In genomic region chr16:68447721-68448359, GRCh38 we compare ENCODE assay signal across 8 cellular contexts. TPM values are rescaled to one million over a fixed set of nuclear protein-coding genes. Genes with fewer than 3 reads are reported as not detected.
A peak's percentile ranks its signal among the peaks of the same experiment; 100 is the strongest.
DNase-seq lines count a peak whose midpoint lies in the region; ATAC-seq, FAIRE-seq and TF ChIP-seq lines count a peak whose summit lies in the region.

No MANE protein-coding gene starts in this region.

- H3K36me3 ChIP-seq in DOHH2 (ENCODE audit: control insufficient read depth, low read length): no peaks in the 10 kb centered on the region
- no peaks in the 10 kb centered on the region for H3K36me3 ChIP-seq in H1 (ENCODE audit: control insufficient read depth in 2 of 4, insufficient read depth in 4 of 4, low read length in 3 of 4)
- H3K36me3 ChIP-seq in neuronal stem cell (replicated peaks in 1 of 2; ENCODE audit: control insufficient read depth in 2 of 2, insufficient read depth in 2 of 2, low read length in 2 of 2): no peaks in the 10 kb centered on the region

- H3K56ac ChIP-seq in H1 (replicated peaks; ENCODE audit: insufficient read length, low read depth, low read length): no peak overlapping the region

- H3K79me2 ChIP-seq in DOHH2 (ENCODE audit: control insufficient read depth, low read length) (no peaks in the 10 kb centered on the region), H1 (ENCODE audit: control insufficient read depth in 1 of 2, insufficient read depth in 2 of 2, low read length in 2 of 2) (no peaks in the 10 kb centered on the region)

- H3K9me2 ChIP-seq in DOHH2 (replicated peaks; ENCODE audit: control insufficient read depth, low read length): no peaks in the 10 kb centered on the region

- POLR2A ChIA-PET in H1 (lab: Charles Lee; ENCODE audit: partially characterized antibody): interaction anchor here (1.0 kb wide), 1 partner anchor 739 kb away, joined by 3 read pairs; the partner anchor contains the start of gene SNTB2

- CTCF ChIA-PET in H1 (lab: Charles Lee; ENCODE audit: partially characterized antibody): interaction anchor here (1.3 to 16.6 kb wide), 6 partner anchors 27 to 83 kb away, joined by 3 to 153 read pairs (median 7); no protein-coding TSS in a partner anchor

- FAIRE-seq in H1 (lab: Jason Lieb, UNC): no peak

- no peak overlapping the region for H4K5ac ChIP-seq in H1 (ENCODE audit: insufficient read length, low read depth, low read length)

- H4K20me1 ChIP-seq in DOHH2 (ENCODE audit: control insufficient read depth, insufficient read depth, low read depth, low read length) (no peaks in the 10 kb centered on the region), H1 (replicated peaks in 1 of 2; ENCODE audit: control insufficient read depth in 1 of 2, insufficient read depth in 2 of 2, low read length in 2 of 2) (peaks cover 0 to 3% of the 10 kb centered on the region in 2 experiments)

- peaks cover 12% of the 10 kb centered on the region for H3K4me1 ChIP-seq in DOHH2 (ENCODE audit: control insufficient read depth, low read length)
- H3K4me1 ChIP-seq in H1 (replicated peaks in 1 of 4; ENCODE audit: control insufficient read depth in 3 of 4, insufficient read depth in 4 of 4, low read length in 3 of 4): peaks cover 0 to 12% (median 10%) of the 10 kb centered on the region in 4 experiments; a peak in 5 of 7 replicates
- H3K4me1 ChIP-seq in neuronal stem cell (ENCODE audit: control insufficient read depth in 2 of 2, insufficient read depth in 1 of 2, low read depth in 1 of 2, low read length in 2 of 2): peaks cover 4 to 10% of the 10 kb centered on the region in 2 donors

- H3K14ac ChIP-seq in H1 (ENCODE audit: insufficient read length) (no peak overlapping the region), neuronal stem cell (ENCODE audit: low read length) (no peak overlapping the region)

- no peaks in the 10 kb centered on the region for H3K9me3 ChIP-seq in DOHH2 (ENCODE audit: control insufficient read depth, insufficient read depth, low read length)
- no peaks in the 10 kb centered on the region for H3K9me3 ChIP-seq in H1 (ENCODE audit: insufficient read depth in 2 of 2, low read depth in 1 of 2, low read length in 1 of 2)
- no peaks in the 10 kb centered on the region for H3K9me3 ChIP-seq in neuronal stem cell (replicated peaks in 1 of 2; ENCODE audit: control insufficient read depth in 2 of 2, insufficient read depth in 1 of 2, low read depth in 1 of 2, low read length in 2 of 2)

- H3K4me3 ChIP-seq in DOHH2 (ENCODE audit: low read length): peak overlapping the region; percentile 42
- H3K4me3 ChIP-seq in H1 (ENCODE audit: extremely low read depth in 1 of 4, insufficient read depth in 2 of 4, low read depth in 3 of 4, low read length in 4 of 4): peak overlapping the region; percentile 21 to 58 (median 40); a peak in 7 of 8 replicates
- peak overlapping the region; percentile 41 to 42 for H3K4me3 ChIP-seq in neuronal stem cell (ENCODE audit: low read length in 2 of 2)

- H3K27me3 ChIP-seq in DOHH2 (ENCODE audit: control insufficient read depth, low read length): peaks cover 11% of the 10 kb centered on the region; the same call in 1 of the 2 replicates
- peaks cover 16 to 26% (median 23%) of the 10 kb centered on the region in 4 experiments for H3K27me3 ChIP-seq in H1 (replicated peaks in 1 of 4; ENCODE audit: control insufficient read depth in 3 of 4, extremely low read depth in 1 of 4, insufficient read depth in 3 of 4, low read length in 3 of 4)
- H3K27me3 ChIP-seq in neuronal stem cell (ENCODE audit: control insufficient read depth in 3 of 3, insufficient read depth in 3 of 3, low read depth in 1 of 3, low read length in 3 of 3): peaks cover 3 to 36% (median 22%) of the 10 kb centered on the region in 3 experiments

- H2AK5ac ChIP-seq in H1 (ENCODE audit: low read depth, low read length) (no peak overlapping the region), neuronal stem cell (ENCODE audit: low read depth, low read length) (no peak overlapping the region)

- TF ChIP-seq RAD21 in H1 (IDR thresholded peaks at IDR 0.05 in 1 of 2, conservative IDR thresholded peaks at IDR 0.05 in 1 of 2; ENCODE audit: low read depth in 2 of 2, low read length in 2 of 2): no peak

- no peak overlapping the region for H4K8ac ChIP-seq in H1 (ENCODE audit: extremely low read depth, insufficient read depth, low read length)
- no peak overlapping the region for H4K8ac ChIP-seq in neuronal stem cell (ENCODE audit: low read depth, low read length)

- TF ChIP-seq EP300 in H1 (IDR thresholded peaks at IDR 0.05; ENCODE audit: borderline replicate concordance in 1 of 2, low read depth in 2 of 2, low read length in 2 of 2): no peak

- peaks cover 13% of the 10 kb centered on the region for H3K23me2 ChIP-seq in H1 (ENCODE audit: low read depth, low read length)

- no peak overlapping the region for H2BK5ac ChIP-seq in H1 (ENCODE audit: low read depth, low read length)
- H2BK5ac ChIP-seq in neuronal stem cell (ENCODE audit: low read length): peak overlapping the region; percentile 49

- H3K9ac ChIP-seq in H1 (replicated peaks in 1 of 4; ENCODE audit: extremely low read depth in 1 of 4, low read depth in 3 of 4, low read length in 3 of 4): no peak overlapping the region
- no peak overlapping the region for H3K9ac ChIP-seq in neuronal stem cell (ENCODE audit: low read depth, low read length, poor library complexity)

- H3K4me2 ChIP-seq in DOHH2 (ENCODE audit: low read length) (peak overlapping the region; percentile 57), H1 (ENCODE audit: insufficient read depth in 1 of 2, low read depth in 2 of 2, low read length in 2 of 2) (peak overlapping the region; percentile 83 to 87), neuronal stem cell (ENCODE audit: insufficient read depth, low read length, poor library complexity, severe bottlenecking) (peak overlapping the region; percentile 70)

- no peak overlapping the region for H4K91ac ChIP-seq in H1 (replicated peaks; ENCODE audit: insufficient read length, low read length)
- H4K91ac ChIP-seq in neuronal stem cell (ENCODE audit: low read depth, low read length, poor library complexity): no peak overlapping the region

- no peak for TF ChIP-seq POLR2A in H1 (IDR thresholded peaks at IDR 0.05; ENCODE audit: control extremely low read depth in 1 of 2, low read depth in 2 of 2, low read length in 2 of 2)

- no peak overlapping the region for H2BK15ac ChIP-seq in H1 (ENCODE audit: low read length)
- H2BK15ac ChIP-seq in neuronal stem cell (ENCODE audit: low read length): no peak overlapping the region

- H3F3A ChIP-seq in DOHH2 (ENCODE audit: control insufficient read depth, insufficient read depth): no peaks in the 10 kb centered on the region

- H3K79me1 ChIP-seq in H1 (ENCODE audit: low read depth, low read length) (no peaks in the 10 kb centered on the region), neuronal stem cell (ENCODE audit: low read depth, low read length) (no peaks in the 10 kb centered on the region)

- H2AFZ ChIP-seq in H1 (ENCODE audit: low read length) (no peak overlapping the region), neuronal stem cell (ENCODE audit: low read length) (peak overlapping the region; percentile 90)

- H2BK12ac ChIP-seq in H1 (ENCODE audit: low read depth, low read length) (no peak overlapping the region), neuronal stem cell (ENCODE audit: low read length) (no peak overlapping the region)

- H3K18ac ChIP-seq in H1 (ENCODE audit: extremely low read depth, low read length) (no peak overlapping the region), neuronal stem cell (ENCODE audit: low read length) (no peak overlapping the region)

- TF ChIP-seq CTCF in DOHH2 (IDR thresholded peaks at IDR 0.05; ENCODE audit: low read depth, low read length, poor library complexity, severe bottlenecking) (no peak), H1 (IDR thresholded peaks at IDR 0.05; ENCODE audit: control extremely low read depth in 1 of 3, insufficient read depth in 1 of 3, low read depth in 1 of 3, low read length in 3 of 3) (no peak)

- ATAC-seq in GM21528 (IDR thresholded peaks at IDR 0.05; ENCODE audit: low FRiP score, unreplicated experiment): peak; percentile 41

- no peak overlapping the region for H2BK20ac ChIP-seq in H1 (ENCODE audit: low read length)

- H3K27ac ChIP-seq in DOHH2 (ENCODE audit: low read depth, low read length) (no peak overlapping the region), H1 (ENCODE audit: low read depth, low read length) (no peak overlapping the region), neuronal stem cell (replicated peaks; ENCODE audit: low read length) (no peak overlapping the region)

- H2BK120ac ChIP-seq in H1 (replicated peaks; ENCODE audit: low read depth, low read length) (no peak overlapping the region), neuronal stem cell (ENCODE audit: low read depth, low read length) (no peak overlapping the region)

- H3K4ac ChIP-seq in H1 (replicated peaks; ENCODE audit: insufficient read length, low read depth, low read length) (no peak overlapping the region), neuronal stem cell (ENCODE audit: low read length) (no peak overlapping the region)

- DNase-seq in NCI-H345 (lab: John Stamatoyannopoulos, UW): peak; percentile 38
- no peak for DNase-seq in H1 (ENCODE audit: low read depth in 1 of 2, low spot score in 2 of 2)
- peak; percentile 15 for DNase-seq in neuronal stem cell (ENCODE audit: low spot score)
- no peak for DNase-seq in NCI-H187 treated with DMSO at 0.1 percent for 48 hours (lab: John Stamatoyannopoulos, UW)
- no peak for DNase-seq in RKO (ENCODE audit: low spot score)
- no peak for DNase-seq in stimulated activated CD4-positive, alpha-beta T cell treated with anti-CD3 and anti-CD28 coated beads, Interleukin-4, amount 100 ng/mL, for 24 hours

- H3K23ac ChIP-seq in H1 (ENCODE audit: insufficient read length): no peak overlapping the region
- peak overlapping the region; percentile 13 for H3K23ac ChIP-seq in neuronal stem cell (ENCODE audit: low read depth, low read length, poor library complexity)

- WGBS in H1 (ENCODE audit: extremely low coverage in 1 of 2, insufficient coverage in 1 of 2, insufficient read length in 1 of 2, insufficient replicate concordance in 2 of 2, low coverage in 1 of 2, low lambda C conversion rate in 2 of 2, missing lambda C conversion rate in 1 of 2), 2 experiments: 14% methylated on average over 32 of the region's 35 CpGs; no CpG with 5 or more reads in 1 of the 2 experiments
- WGBS in neuronal stem cell (ENCODE audit: extremely low coverage in 2 of 2, insufficient read length in 2 of 2, insufficient replicate concordance in 1 of 2), 2 donors: no CpG with 5 or more reads among the region's 35 CpGs

RNA-seq across cellular contexts. Expression of gene SMPD3, which starts 0.5 kb away (rescaled TPM):
- total RNA-seq in H1 (2021; fragmentation: NEBNext Ultra II Directional; extraction: Animal tissue kit (Norgen Biotek cat#: 25700)): 1.1 and 1.3 TPM in 2 replicates
- polyA plus RNA-seq in H1 (2011; rRNA removed): 0.39 and 0.55 TPM in 2 replicates
- 0.39 TPM for polyA plus RNA-seq in H1 (2011; cell fraction: cytosol; rRNA removed)
- 1.3 TPM for polyA plus RNA-seq in H1 (2011; cell fraction: nucleus; rRNA removed)
- polyA plus RNA-seq in H1 (2012, experiment 1 of 2): 1.2 to 1.8 TPM (median 1.7 TPM) in 4 replicates
- 0.35 TPM for polyA plus RNA-seq in H1 (2012, experiment 2 of 2)
- 0.39 TPM for polyA plus RNA-seq in H1 (2013, experiment 1 of 2)
- polyA plus RNA-seq in H1 (2013, experiment 2 of 2): 0.46 TPM
- polyA minus RNA-seq in H1 (2011; rRNA and poly(A)+ RNA removed): 0.12 and 0.66 TPM in 2 replicates
- 1.6 TPM for polyA minus RNA-seq in H1 (2011; cell fraction: cytosol; rRNA and poly(A)+ RNA removed)
- polyA minus RNA-seq in H1 (2011; cell fraction: nucleus; rRNA and poly(A)+ RNA removed): 1.1 TPM
- polyA plus RNA-seq in neuronal stem cell (2013, experiment 1 of 2): 0.21 TPM
- 0.15 TPM for polyA plus RNA-seq in neuronal stem cell (2013, experiment 2 of 2)

Comparison
In these comparisons a context has a peak if more than half of its experiments do, and no peak if none do; other contexts are left out.
1. DNase-seq: peak in NCI-H345 (single experiment) and neuronal stem cell (single experiment); none in H1 (0 of 2), NCI-H187 treated with DMSO at 0.1 percent for 48 hours (single experiment), RKO (single experiment) and stimulated activated CD4-positive, alpha-beta T cell treated with anti-CD3 and anti-CD28 coated beads, Interleukin-4, amount 100 ng/mL, for 24 hours (single experiment).
2. Peak in every context shown above with its lines, with median percentiles within 50 percentile points of each other: H3K4me2 ChIP-seq and H3K4me3 ChIP-seq.